19 cellular contexts compared by ENCODE assay signal in the genomic region with DNA sequence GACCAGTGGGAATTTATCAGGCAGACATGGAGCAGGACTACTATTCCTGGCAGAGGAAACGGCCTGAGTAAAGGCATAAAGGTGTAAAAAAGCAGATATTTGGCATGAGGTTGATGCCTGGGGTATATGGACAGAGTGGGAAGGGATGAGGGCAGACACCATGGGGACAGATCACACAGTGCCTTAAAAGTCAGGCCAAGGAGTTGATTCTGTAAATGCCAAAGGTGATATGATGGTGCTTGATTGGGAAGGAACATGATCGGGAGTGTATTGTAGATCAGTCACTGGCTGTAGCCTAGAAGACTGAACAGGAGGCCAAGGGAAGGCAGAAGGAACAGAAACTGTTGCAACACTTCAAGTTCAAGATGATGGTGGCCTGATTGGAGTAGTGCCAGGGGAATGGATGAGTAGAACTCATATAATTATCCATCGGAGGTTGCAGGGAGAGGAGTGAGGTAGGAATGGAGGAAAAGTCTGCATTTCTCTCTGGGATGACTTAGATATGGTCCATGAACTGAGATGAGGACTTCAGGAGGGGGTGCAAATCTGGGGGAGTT.
"Had no signal": no experiment of that assay in that cellular context is flagged by ENCODE, and none has a peak within 500 bp of the region (broad histone marks: within the 10 kb centered on the region; RNA-seq: fewer than 3 reads in every experiment).

No MANE protein-coding gene starts in this region.

- ATAC-seq: activated naive CD8-positive, alpha-beta T cell treated with anti-CD3 and anti-CD28 coated beads, Interleukin-2, amount 50 U/mL, for 24 hours; heart left ventricle; left cardiac atrium; psoas muscle had no signal

- H3K27me3 Mint-ChIP-seq: activated naive CD8-positive, alpha-beta T cell treated with anti-CD3 and anti-CD28 coated beads, Interleukin-2, amount 50 U/mL, for 24 hours; stimulated activated naive CD8-positive, alpha-beta T cell treated with anti-CD3 and anti-CD28 coated beads, Interleukin-15, Interleukin-2, amounts not matched to agents 100 ng/mL and 50 ng/mL, for 24 hours had no signal

- H3K4me3 ChIP-seq: ascending aorta, heart left ventricle, lower lobe of right lung, psoas muscle, right lobe of liver, smooth muscle cell, thoracic aorta had no signal

- H3K4me2 ChIP-seq: smooth muscle cell had no signal

- H3K27me3 ChIP-seq: ascending aorta, heart left ventricle, right lobe of liver had no signal

- H3K27ac Mint-ChIP-seq: activated naive CD4-positive, alpha-beta T cell treated with anti-CD3 and anti-CD28 coated beads for 36 hours; activated naive CD8-positive, alpha-beta T cell treated with anti-CD3 and anti-CD28 coated beads, Interleukin-2, amount 50 U/mL, for 24 hours; activated T-helper 2 cell treated with anti-CD3 and anti-CD28 coated beads, Interferon-gamma antibody, Interleukin-2, Interleukin-4, amounts not matched to agents 10 μg/mL and 5 μg/mL and 100 μg/mL, durations not matched to agents 14 hours and 24 hours and 36 hours; dendritic cell treated with granulocyte-macrophage colony-stimulating factor and Interleukin-4, amounts not matched to agents 40 ng/mL and 50 ng/mL, for 4 days; stimulated activated naive CD8-positive, alpha-beta T cell treated with anti-CD3 and anti-CD28 coated beads, Interleukin-15, Interleukin-2, amounts not matched to agents 100 ng/mL and 50 ng/mL, for 24 hours had no signal

- H3K4me3 Mint-ChIP-seq: activated naive CD4-positive, alpha-beta T cell treated with anti-CD3 and anti-CD28 coated beads for 36 hours; activated naive CD8-positive, alpha-beta T cell treated with anti-CD3 and anti-CD28 coated beads, Interleukin-2, amount 50 U/mL, for 24 hours; dendritic cell treated with granulocyte-macrophage colony-stimulating factor and Interleukin-4, amounts not matched to agents 40 ng/mL and 50 ng/mL, for 4 days; stimulated activated naive CD8-positive, alpha-beta T cell treated with anti-CD3 and anti-CD28 coated beads, Interleukin-15, Interleukin-2, amounts not matched to agents 100 ng/mL and 50 ng/mL, for 24 hours had no signal

- H3K9me3 Mint-ChIP-seq: dendritic cell treated with granulocyte-macrophage colony-stimulating factor and Interleukin-4, amounts not matched to agents 40 ng/mL and 50 ng/mL, for 4 days had no signal

- FAIRE-seq: bronchial epithelial cell had no signal

- H3K4me1 ChIP-seq: ascending aorta, lower lobe of right lung, psoas muscle, right lobe of liver had no signal

- DNase-seq: activated CD4-positive, alpha-beta T cell treated with anti-CD3 and anti-CD28 coated beads, Interleukin-2, amount 50 U/mL, for 48 hours; activated naive CD4-positive, alpha-beta T cell treated with anti-CD3 and anti-CD28 coated beads for 36 hours; activated naive CD8-positive, alpha-beta T cell treated with anti-CD3 and anti-CD28 coated beads, Interleukin-2, amount 50 U/mL, for 24 hours; effector memory CD4-positive, alpha-beta T cell; foreskin melanocyte; left cardiac atrium; lower lobe of right lung; midbrain; psoas muscle; right lobe of liver; WERI-Rb-1 had no signal

- H3K27ac ChIP-seq: ascending aorta, heart left ventricle, lower lobe of right lung, psoas muscle, right lobe of liver, thoracic aorta, WERI-Rb-1 had no signal

- H3K36me3 ChIP-seq: ascending aorta, heart left ventricle, lower lobe of right lung, right lobe of liver, thoracic aorta, WERI-Rb-1 had no signal

- H3K9me3 ChIP-seq: ascending aorta, heart left ventricle, lower lobe of right lung, psoas muscle, right lobe of liver, thoracic aorta had no signal

- H3K4me1 Mint-ChIP-seq: activated naive CD8-positive, alpha-beta T cell treated with anti-CD3 and anti-CD28 coated beads, Interleukin-2, amount 50 U/mL, for 24 hours had no signal
